Comparison of ENCODE assay signal across 8 cellular contexts in genomic region chr2:171086352-171087290, GRCh38.
DNase-seq lines count a peak whose midpoint lies in the region; ATAC-seq, FAIRE-seq and TF ChIP-seq lines count a peak whose summit lies in the region.

No MANE protein-coding gene starts in this region.

- peak overlapping the region; percentile 77 for H3K4me3 Mint-ChIP-seq in activated T-helper 1 cell treated with anti-CD3 and anti-CD28 coated beads, Interleukin-12 subunit alpha, Interleukin-12 subunit beta, Interleukin-2, Interleukin-4 antibody, amounts not matched to agents 30 ng/mL and 10 ng/mL and 1 ng/mL, durations not matched to agents 14 hours and 24 hours and 36 hours

- H3K36me3 Mint-ChIP-seq in activated T-helper 1 cell treated with anti-CD3 and anti-CD28 coated beads, Interleukin-12 subunit alpha, Interleukin-12 subunit beta, Interleukin-2, Interleukin-4 antibody, amounts not matched to agents 30 ng/mL and 10 ng/mL and 1 ng/mL, durations not matched to agents 14 hours and 24 hours and 36 hours (ENCODE audit: low read depth) = peaks cover 16% of the 10 kb centered on the region

- H3K27ac ChIP-seq in prostate gland = no peak overlapping the region

- H3K4me1 ChIP-seq in prostate gland (replicated peaks) = no peaks in the 10 kb centered on the region

- DNase-seq in Right ventricle myocardium superior (no peak), cardiac septum (ENCODE audit: low spot score) (no peak), NCI-H82 treated with DMSO at 0.1 percent for 48 hours (lab: John Stamatoyannopoulos, UW; ENCODE audit: unreplicated experiment) (peak; percentile 66), frontal cortex (ENCODE audit: low spot score in 2 of 2) (peak; percentile 2 to 14), prostate gland (ENCODE audit: low spot score) (peak; percentile 16)
- DNase-seq in activated T-helper 1 cell treated with anti-CD3 and anti-CD28 coated beads, Interleukin-12 subunit alpha, Interleukin-12 subunit beta, Interleukin-2, Interleukin-4 antibody, amounts not matched to agents 30 ng/mL and 10 ng/mL and 1 ng/mL, durations not matched to agents 14 hours and 24 hours and 36 hours (ENCODE audit: low spot score) = peak; percentile 23

- intact Hi-C loops in Right ventricle myocardium superior (cut with DNase I) = no loop called here
- intact Hi-C loops in cardiac septum (cut with DNase I) = loop anchor here (5.0 kb wide), 1 partner anchor 76 kb away; the partner anchor contains the start of gene TLK1
- intact Hi-C loops in activated T-helper 1 cell treated with anti-CD3 and anti-CD28 coated beads, Interleukin-12 subunit alpha, Interleukin-12 subunit beta, Interleukin-2, Interleukin-4 antibody, amounts not matched to agents 30 ng/mL and 10 ng/mL and 1 ng/mL, durations not matched to agents 14 hours and 24 hours and 36 hours (cut with micrococcal nuclease) = loop anchor here (1.0 to 5.0 kb wide), 9 partner anchors 9 to 346 kb away; partner anchors contain the start of genes DCAF17, GORASP2, METTL8 and TLK1
- intact Hi-C loops in prostate gland (cut with DNase I) = loop anchor here (10.0 kb wide), 1 partner anchor 68 kb away; no protein-coding TSS in a partner anchor

- ATAC-seq in Right ventricle myocardium superior (ENCODE audit: poor library complexity) (peak; percentile 66), GM18909 (IDR thresholded peaks at IDR 0.05; ENCODE audit: poor library complexity, unreplicated experiment) (no peak), GM19328 (IDR thresholded peaks at IDR 0.05; ENCODE audit: unreplicated experiment) (no peak)

- no peaks in the 10 kb centered on the region for H3K9me3 ChIP-seq in prostate gland

- no peaks in the 10 kb centered on the region for H3K27me3 Mint-ChIP-seq in activated T-helper 1 cell treated with anti-CD3 and anti-CD28 coated beads, Interleukin-12 subunit alpha, Interleukin-12 subunit beta, Interleukin-2, Interleukin-4 antibody, amounts not matched to agents 30 ng/mL and 10 ng/mL and 1 ng/mL, durations not matched to agents 14 hours and 24 hours and 36 hours (ENCODE audit: insufficient read depth)

- H3K27ac Mint-ChIP-seq in activated T-helper 1 cell treated with anti-CD3 and anti-CD28 coated beads, Interleukin-12 subunit alpha, Interleukin-12 subunit beta, Interleukin-2, Interleukin-4 antibody, amounts not matched to agents 30 ng/mL and 10 ng/mL and 1 ng/mL, durations not matched to agents 14 hours and 24 hours and 36 hours = peak overlapping the region; percentile 82

- WGBS in prostate gland = 53% methylated on average over 13 of the region's 13 CpGs

- TF ChIP-seq CTCF in prostate gland (IDR thresholded peaks at IDR 0.05) = peak in 3 of 4 experiments; percentile 19 to 44 (median 36)

- TF ChIP-seq POLR2A in prostate gland (IDR thresholded peaks at IDR 0.05) = no peak

- no peaks in the 10 kb centered on the region for H3K9me3 Mint-ChIP-seq in activated T-helper 1 cell treated with anti-CD3 and anti-CD28 coated beads, Interleukin-12 subunit alpha, Interleukin-12 subunit beta, Interleukin-2, Interleukin-4 antibody, amounts not matched to agents 30 ng/mL and 10 ng/mL and 1 ng/mL, durations not matched to agents 14 hours and 24 hours and 36 hours

- H3K27me3 ChIP-seq in prostate gland (replicated peaks; ENCODE audit: insufficient read depth) = no peaks in the 10 kb centered on the region

- H3K4me1 Mint-ChIP-seq in activated T-helper 1 cell treated with anti-CD3 and anti-CD28 coated beads, Interleukin-12 subunit alpha, Interleukin-12 subunit beta, Interleukin-2, Interleukin-4 antibody, amounts not matched to agents 30 ng/mL and 10 ng/mL and 1 ng/mL, durations not matched to agents 14 hours and 24 hours and 36 hours (ENCODE audit: low read depth) = peaks cover 52% of the 10 kb centered on the region

- H3K36me3 ChIP-seq in prostate gland = no peaks in the 10 kb centered on the region

- H3K4me3 ChIP-seq in prostate gland = no peak overlapping the region

- no peak for FAIRE-seq in frontal cortex (lab: Jason Lieb, UNC)

Comparison
In these comparisons a context has a peak if more than half of its experiments do, and no peak if none do; other contexts are left out.
1. DNase-seq: peak in NCI-H82 treated with DMSO at 0.1 percent for 48 hours (single experiment), activated T-helper 1 cell treated with anti-CD3 and anti-CD28 coated beads, Interleukin-12 subunit alpha, Interleukin-12 subunit beta, Interleukin-2, Interleukin-4 antibody, amounts not matched to agents 30 ng/mL and 10 ng/mL and 1 ng/mL, durations not matched to agents 14 hours and 24 hours and 36 hours (single experiment), frontal cortex (2 of 2) and prostate gland (single experiment); none in Right ventricle myocardium superior (single experiment) and cardiac septum (single experiment).